In genomic region chr12:99453831-99454538, GRCh38 we compare ENCODE assay signal across 10 cellular contexts.
DNase-seq lines count a peak whose midpoint lies in the region; ATAC-seq, FAIRE-seq and TF ChIP-seq lines count a peak whose summit lies in the region.
"Had no signal": no experiment of that assay in that cellular context is flagged by ENCODE, and none has a peak within 500 bp of the region (broad histone marks: within the 10 kb centered on the region; RNA-seq: fewer than 3 reads in every experiment).

No MANE protein-coding gene starts in this region.

- H4K20me1 ChIP-seq in BLaER1: no peaks in the 10 kb centered on the region; the same call in 1 of the 2 replicates

- ATAC-seq in GM19452 (IDR thresholded peaks at IDR 0.05; ENCODE audit: unreplicated experiment) (peak; percentile 70), HG03095 (IDR thresholded peaks at IDR 0.05; ENCODE audit: unreplicated experiment) (peak; percentile 62)

- peaks cover 16% of the 10 kb centered on the region for H3K36me3 ChIP-seq in BLaER1
- no peaks in the 10 kb centered on the region for H3K36me3 ChIP-seq in testis (ENCODE audit: low read depth, missing control alignments)

- DNase-seq in astrocyte of the spinal cord (ENCODE audit: low read depth, low spot score): peak; percentile 5
- no peak for DNase-seq in NOMO-1 (lab: John Stamatoyannopoulos, UW; ENCODE audit: unreplicated experiment in 2 of 2)
- DNase-seq in testis: no peak
- DNase-seq in NCI-H2107 treated with DMSO at 0.1 percent for 48 hours (lab: John Stamatoyannopoulos, UW; ENCODE audit: unreplicated experiment): no peak
- no peak for DNase-seq in D721Med (ENCODE audit: insufficient read length, low spot score)
- DNase-seq: activated CD4-positive, CD25-positive, alpha-beta regulatory T cell treated with anti-CD3 and anti-CD28 coated beads, Interleukin-2, amount 50 U/mL, for 72 hours; AML-193 had no signal

- TF ChIP-seq POLR2A in testis (IDR thresholded peaks at IDR 0.05): no peak

- H3K4me3 ChIP-seq in BLaER1 (peak overlapping the region; percentile 34; the same call in 1 of the 2 replicates), astrocyte of the spinal cord (ENCODE audit: low read depth, low read length) (no peak overlapping the region), testis (no peak overlapping the region)

- H3K4me1 ChIP-seq in BLaER1: peaks cover 56% of the 10 kb centered on the region
- H3K4me1 ChIP-seq in testis: no peaks in the 10 kb centered on the region

- H3K27me3 ChIP-seq in BLaER1: no peaks in the 10 kb centered on the region
- H3K27me3 ChIP-seq in testis: no peaks in the 10 kb centered on the region

- FAIRE-seq in D721Med (lab: Jason Lieb, UNC): no peak

- peak overlapping the region; percentile 74 for H3K9ac ChIP-seq in BLaER1

- TF ChIP-seq CTCF in astrocyte of the spinal cord (IDR thresholded peaks at IDR 0.05; ENCODE audit: low read depth, low read length): no peak
- no peak for TF ChIP-seq CTCF in testis (IDR thresholded peaks at IDR 0.05)
- TF ChIP-seq CTCF in D721Med (IDR thresholded peaks at IDR 0.05; ENCODE audit: insufficient read depth, missing control alignments): no peak

- intact Hi-C loops in testis (cut with DNase I; ENCODE audit: low total_unique reads): no loop called here

- WGBS in testis, 2 donors: 29 to 61% methylated on average over 2 of the region's 2 CpGs

- peaks cover 23% of the 10 kb centered on the region for H3K9me3 ChIP-seq in BLaER1
- H3K9me3 ChIP-seq in testis: no peaks in the 10 kb centered on the region

- H3K4me2 ChIP-seq in BLaER1: peak overlapping the region; percentile 92

- H3K27ac ChIP-seq in BLaER1 (peak overlapping the region; percentile 87), testis (no peak overlapping the region)

- in situ Hi-C loops in astrocyte of the spinal cord (cut with HindIII; ENCODE audit: low sequenced_read_pairs): no loop called here
